Comparison of ENCODE assay signal across 8 cellular contexts in genomic region chr21:26845750-26846035, GRCh38. TPM values are rescaled to one million over a fixed set of nuclear protein-coding genes. Genes with fewer than 3 reads are reported as not detected.
DNase-seq lines count a peak whose midpoint lies in the region; ATAC-seq and TF ChIP-seq lines count a peak whose summit lies in the region.

No MANE protein-coding gene starts in this region.

- H3K4me3 ChIP-seq in mesenchymal stem cell (ENCODE audit: insufficient read depth in 1 of 2, low read depth in 1 of 2, low read length in 2 of 2), result peak overlapping the region; percentile 88 to 98

- peak overlapping the region in 1 of 2 experiments; percentile 95 for H3K23ac ChIP-seq in mesenchymal stem cell (ENCODE audit: low read length in 2 of 2)

- no peak for TF ChIP-seq CTCF in type B pancreatic cell (conservative IDR thresholded peaks at IDR 0.05)

- H4K91ac ChIP-seq in mesenchymal stem cell (ENCODE audit: low read length), result peak overlapping the region; percentile 5

- H3K4ac ChIP-seq in mesenchymal stem cell (ENCODE audit: low read depth in 1 of 2, low read length in 2 of 2), result peak overlapping the region; percentile 91 to 98

- no peak overlapping the region for H3K27ac Mint-ChIP-seq in activated T-cell treated with anti-CD3 and anti-CD28 coated beads, Interleukin-2, amount 50 U/mL, for 24 hours
- H3K27ac Mint-ChIP-seq in central memory CD8-positive, alpha-beta T cell (ENCODE audit: low read depth), result no peak overlapping the region
- H3K27ac Mint-ChIP-seq in type B pancreatic cell, result peak overlapping the region; percentile 86

- H2BK12ac ChIP-seq in mesenchymal stem cell (ENCODE audit: low read length in 2 of 2), result peak overlapping the region in 1 of 2 experiments; percentile 98

- H3K9ac ChIP-seq in mesenchymal stem cell (ENCODE audit: low read length), result peak overlapping the region; percentile 92

- peak overlapping the region; percentile 22 for H2BK5ac ChIP-seq in mesenchymal stem cell (ENCODE audit: low read depth, low read length, poor library complexity, severe bottlenecking)

- peaks cover 36% of the 10 kb centered on the region for H3K4me1 Mint-ChIP-seq in activated T-cell treated with anti-CD3 and anti-CD28 coated beads, Interleukin-2, amount 50 U/mL, for 24 hours (ENCODE audit: low read depth)
- H3K4me1 Mint-ChIP-seq in central memory CD8-positive, alpha-beta T cell, result peaks cover 36% of the 10 kb centered on the region
- peaks cover 32% of the 10 kb centered on the region for H3K4me1 Mint-ChIP-seq in type B pancreatic cell (ENCODE audit: unreplicated experiment)

- H3K14ac ChIP-seq in mesenchymal stem cell (ENCODE audit: low read length in 2 of 2), result peak overlapping the region in 1 of 2 experiments; percentile 93

- H2AFZ ChIP-seq in mesenchymal stem cell (ENCODE audit: low read depth, low read length), result no peak overlapping the region

- H3K27ac ChIP-seq in mesenchymal stem cell (ENCODE audit: low read length, poor library complexity, severe bottlenecking), result peak overlapping the region; percentile 96

- peaks cover 78% of the 10 kb centered on the region for H3K27me3 Mint-ChIP-seq in activated T-cell treated with anti-CD3 and anti-CD28 coated beads, Interleukin-2, amount 50 U/mL, for 24 hours
- H3K27me3 Mint-ChIP-seq in central memory CD8-positive, alpha-beta T cell, result peaks cover 61% of the 10 kb centered on the region
- H3K27me3 Mint-ChIP-seq in type B pancreatic cell, result peaks cover 7% of the 10 kb centered on the region

- peak overlapping the region; percentile 65 for H3K4me3 Mint-ChIP-seq in activated T-cell treated with anti-CD3 and anti-CD28 coated beads, Interleukin-2, amount 50 U/mL, for 24 hours
- peak overlapping the region; percentile 73 for H3K4me3 Mint-ChIP-seq in central memory CD8-positive, alpha-beta T cell
- H3K4me3 Mint-ChIP-seq in type B pancreatic cell, result peak overlapping the region; percentile 99

- H3K9me3 ChIP-seq in mesenchymal stem cell (ENCODE audit: control insufficient read depth, low read length), result no peaks in the 10 kb centered on the region

- under 1% methylated on average over 9 of the region's 9 CpGs for WGBS in mesenchymal stem cell

- peaks cover 9 to 19% of the 10 kb centered on the region in 2 experiments for H3K36me3 ChIP-seq in mesenchymal stem cell (ENCODE audit: control insufficient read depth in 1 of 2, insufficient read depth in 2 of 2, low read depth in 1 of 2, low read length in 2 of 2)

- peak overlapping the region; percentile 97 for H3K4me2 ChIP-seq in mesenchymal stem cell (ENCODE audit: low read length, poor library complexity, severe bottlenecking)

- H3K4me1 ChIP-seq in mesenchymal stem cell (ENCODE audit: control insufficient read depth, insufficient read depth, low read depth, low read length), result peaks cover 1% of the 10 kb centered on the region

- H3K36me3 Mint-ChIP-seq in activated T-cell treated with anti-CD3 and anti-CD28 coated beads, Interleukin-2, amount 50 U/mL, for 24 hours (ENCODE audit: low read depth), result no peaks in the 10 kb centered on the region
- H3K36me3 Mint-ChIP-seq in central memory CD8-positive, alpha-beta T cell (ENCODE audit: insufficient read depth), result peaks cover 1% of the 10 kb centered on the region
- H3K36me3 Mint-ChIP-seq in type B pancreatic cell, result peaks cover 24% of the 10 kb centered on the region

- peak overlapping the region; percentile 11 for H2BK120ac ChIP-seq in mesenchymal stem cell (ENCODE audit: low read depth, low read length)

- ATAC-seq in central memory CD8-positive, alpha-beta T cell (replicated peaks; ENCODE audit: extremely low read depth, poor library complexity, severe bottlenecking), result no peak
- ATAC-seq in GM18498 (IDR thresholded peaks at IDR 0.05; ENCODE audit: unreplicated experiment), result no peak

- peak overlapping the region; percentile 90 to 96 for H3K18ac ChIP-seq in mesenchymal stem cell (ENCODE audit: low read depth in 1 of 2, low read length in 2 of 2)

- DNase-seq in activated T-cell treated with anti-CD3 and anti-CD28 coated beads, Interleukin-2, amount 50 U/mL, for 24 hours, result no peak
- DNase-seq in activated T-cell treated with anti-CD3 and anti-CD28 coated beads, Interleukin-2, amount 50 U/mL, for 1 hour, result no peak
- DNase-seq in central memory CD8-positive, alpha-beta T cell (ENCODE audit: low spot score in 2 of 2), result no peak
- DNase-seq in mesenchymal stem cell (no peak), type B pancreatic cell (ENCODE audit: extremely low spot score, unreplicated experiment) (no peak), SW 1271 (lab: John Stamatoyannopoulos, UW) (no peak), NCI-H774 (lab: John Stamatoyannopoulos, UW) (no peak)

- peak overlapping the region; percentile 92 for H2BK15ac ChIP-seq in mesenchymal stem cell (ENCODE audit: low read depth, poor library complexity, severe bottlenecking)

- H4K8ac ChIP-seq in mesenchymal stem cell (ENCODE audit: low read length), result peak overlapping the region; percentile 20

- no peaks in the 10 kb centered on the region for H3K27me3 ChIP-seq in mesenchymal stem cell (ENCODE audit: control insufficient read depth in 1 of 2, insufficient read depth in 1 of 2, low read length in 2 of 2)

- peak overlapping the region; percentile 43 for H2AK5ac ChIP-seq in mesenchymal stem cell (ENCODE audit: low read length, severe bottlenecking)

- no peaks in the 10 kb centered on the region for H3K9me3 Mint-ChIP-seq in activated T-cell treated with anti-CD3 and anti-CD28 coated beads, Interleukin-2, amount 50 U/mL, for 24 hours
- no peaks in the 10 kb centered on the region for H3K9me3 Mint-ChIP-seq in central memory CD8-positive, alpha-beta T cell
- H3K9me3 Mint-ChIP-seq in type B pancreatic cell, result no peaks in the 10 kb centered on the region

- no peaks in the 10 kb centered on the region for H3K79me1 ChIP-seq in mesenchymal stem cell (replicated peaks; ENCODE audit: low read length, poor library complexity, severe bottlenecking)

RNA-seq across cellular contexts. Expression of gene ADAMTS1, which starts 0.5 kb away (rescaled TPM):
- 75.4 TPM for polyA plus RNA-seq in mesenchymal stem cell (2013, experiment 1 of 2)
- 67.0 TPM for polyA plus RNA-seq in mesenchymal stem cell (2013, experiment 2 of 2)
- total RNA-seq in type B pancreatic cell (ENCODE audit: low replicate concordance), result 34.9 and 77.3 TPM in 2 replicates
